In genomic region chr3:27326211-27326948, GRCh38 we compare ENCODE assay signal across 13 cellular contexts. TPM values are rescaled to one million over a fixed set of nuclear protein-coding genes. Genes with fewer than 3 reads are reported as not detected.
A peak's percentile ranks its signal among the peaks of the same experiment; 100 is the strongest.
DNase-seq lines count a peak whose midpoint lies in the region; ATAC-seq, FAIRE-seq and TF ChIP-seq lines count a peak whose summit lies in the region.
"Had no signal": no experiment of that assay in that cellular context is flagged by ENCODE, and none has a peak within 500 bp of the region (broad histone marks: within the 10 kb centered on the region; RNA-seq: fewer than 3 reads in every experiment).

No MANE protein-coding gene starts in this region.

- peaks cover 30% of the 10 kb centered on the region for H3K4me1 ChIP-seq in A549
- peaks cover 17 to 33% (median 27%) of the 10 kb centered on the region in 4 donors for H3K4me1 ChIP-seq in esophagus muscularis mucosa
- H3K4me1 ChIP-seq in muscle layer of colon (ENCODE audit: insufficient read depth, low read length), result peaks cover 40% of the 10 kb centered on the region

- H3K4me3 ChIP-seq in A549, result no peak overlapping the region
- no peak overlapping the region for H3K4me3 ChIP-seq in esophagus muscularis mucosa
- H3K4me3 ChIP-seq in muscle layer of colon (ENCODE audit: low read depth in 1 of 2, low read length in 2 of 2), result peak overlapping the region in 1 of 2 donors; percentile 13

- H3K36me3 ChIP-seq in esophagus muscularis mucosa (no peaks in the 10 kb centered on the region), muscle layer of colon (ENCODE audit: insufficient read depth, low read length) (no peaks in the 10 kb centered on the region)

- peak; percentile 60 to 80 for ATAC-seq in A549
- ATAC-seq in HG02970 (IDR thresholded peaks at IDR 0.05; ENCODE audit: low FRiP score, unreplicated experiment), result no peak

- TF ChIP-seq CTCF in A549 (IDR thresholded peaks at IDR 0.05) (no peak), esophagus muscularis mucosa (IDR thresholded peaks at IDR 0.05) (no peak)

- 35% methylated on average over 5 of the region's 5 CpGs for WGBS in A549 (ENCODE audit: missing lambda C conversion rate)
- WGBS in esophagus muscularis mucosa, result 41% methylated on average over 5 of the region's 5 CpGs

- no peaks in the 10 kb centered on the region for H3K9me3 ChIP-seq in A549
- H3K9me3 ChIP-seq in esophagus muscularis mucosa, result no peaks in the 10 kb centered on the region
- H3K9me3 ChIP-seq in muscle layer of colon (ENCODE audit: low read length), result no peaks in the 10 kb centered on the region

- DNase-seq in A549 (ENCODE audit: low read depth in 1 of 2, low spot score in 1 of 2) (peak in 1 of 2 experiments; percentile 50), NCI-H69 (lab: John Stamatoyannopoulos, UW) (peak; percentile 24), esophagus muscularis mucosa (ENCODE audit: extremely low spot score) (no peak), islet precursor cell (no peak), SIG-M5 (lab: John Stamatoyannopoulos, UW) (no peak), AML-193 (lab: John Stamatoyannopoulos, UW) (no peak)
- DNase-seq: ACHN, caudate nucleus, NCI-H524, retina had no signal

- POLR2A ChIA-PET in A549 (lab: Yijun Ruan, JAX), result no interaction called here

- intact Hi-C loops in esophagus muscularis mucosa (cut with DNase I), result no loop called here

- TF ChIP-seq EP300 in A549 (IDR thresholded peaks at IDR 0.05) (no peak), esophagus muscularis mucosa (IDR thresholded peaks at IDR 0.05) (no peak)

- peak overlapping the region; percentile 38 for H3K4me2 ChIP-seq in A549
- H3K4me2 ChIP-seq: KMS-11 had no signal

- no peak for FAIRE-seq in A549 (lab: Jason Lieb, UNC)

- no peak overlapping the region for H3K9ac ChIP-seq in muscle layer of colon (ENCODE audit: low read length)
- H3K9ac ChIP-seq: KMS-11 had no signal

- CTCF ChIA-PET in A549 (lab: Yijun Ruan, JAX), result interaction anchor here (0.8 to 3.4 kb wide), 4 partner anchors 14 to 82 kb away, joined by 3 to 15 read pairs (median 3); no protein-coding TSS in a partner anchor

- TF ChIP-seq POLR2A in A549 (IDR thresholded peaks at IDR 0.05; ENCODE audit: low read length) (no peak), esophagus muscularis mucosa (IDR thresholded peaks at IDR 0.05; ENCODE audit: low read depth) (no peak)

- TF ChIP-seq RAD21 in A549 (conservative IDR thresholded peaks at IDR 0.05 in 1 of 2, IDR thresholded peaks at IDR 0.05 in 1 of 2), result no peak

- no peaks in the 10 kb centered on the region for H3K27me3 ChIP-seq in esophagus muscularis mucosa
- H3K27me3 ChIP-seq in muscle layer of colon (ENCODE audit: control insufficient read depth in 1 of 2, insufficient read depth in 2 of 2, low read length in 2 of 2), result no peaks in the 10 kb centered on the region

- peak overlapping the region in 1 of 2 experiments; percentile 61; a peak in 4 of 6 replicates for H3K27ac ChIP-seq in A549
- H3K27ac ChIP-seq in esophagus muscularis mucosa (replicated peaks in 1 of 4), result peak overlapping the region; percentile 64 to 76 (median 76)
- H3K27ac ChIP-seq in muscle layer of colon (ENCODE audit: low read depth, low read length), result peak overlapping the region; percentile 59
- H3K27ac ChIP-seq: KMS-11 had no signal

TF ChIP-seq in A549, 52 proteins besides CTCF, POLR2A, EP300 and RAD21:
- TF ChIP-seq ZNF302 (CRISPR knock-in tag; IDR thresholded peaks at IDR 0.05), result no peak
- TF ChIP-seq MAX (IDR thresholded peaks at IDR 0.05), result peak; percentile 62; the same call in 1 of the 2 replicates
- TF ChIP-seq NR3C1 (IDR thresholded peaks at IDR 0.05), result no peak
- no peak for TF ChIP-seq KDM1A (IDR thresholded peaks at IDR 0.05; ENCODE audit: low read depth)
- no peak for TF ChIP-seq USF2 (IDR thresholded peaks at IDR 0.05)
- TF ChIP-seq CHD2 (IDR thresholded peaks at IDR 0.05; ENCODE audit: low read length, partially characterized antibody), result no peak
- no peak for TF ChIP-seq BCL3 (IDR thresholded peaks at IDR 0.05)
- no peak for TF ChIP-seq ATOH8 (CRISPR knock-in tag; IDR thresholded peaks at IDR 0.05; ENCODE audit: low read depth)
- TF ChIP-seq ZFP36 (IDR thresholded peaks at IDR 0.05; ENCODE audit: borderline replicate concordance, partially characterized antibody), result no peak
- no peak for TF ChIP-seq FOSL2 (IDR thresholded peaks at IDR 0.05)
- 0 out of 2 replicates have a peak, but pooled peaks have one; percentile 4 for TF ChIP-seq FOSL2 (CRISPR knock-in tag; IDR thresholded peaks at IDR 0.05)
- no peak for TF ChIP-seq KDM5A (IDR thresholded peaks at IDR 0.05)
- no peak for TF ChIP-seq RARB (CRISPR knock-in tag; IDR thresholded peaks at IDR 0.05)

RNA-seq across cellular contexts. Expression of gene NEK10, which starts 42.8 kb away (rescaled TPM):
- polyA plus RNA-seq in A549 (2011; rRNA removed) (1.4 and 1.7 TPM in 2 replicates), A549 (2017; fragmentation: RNase III; extraction: RNeasy Plus Mini Kit Qiagen cat#74134 plus additional on column Dnase treatment) (2.2 to 2.9 TPM (median 2.7 TPM) in 3 replicates)
- polyA plus RNA-seq in A549 (2012; cell fraction: cytosol; rRNA removed), result 0.30 and 0.38 TPM in 2 replicates
- polyA plus RNA-seq in A549 (2012; cell fraction: nucleus; rRNA removed), result 0.26 and 0.55 TPM in 2 replicates
- 1.9 and 2.2 TPM in 2 replicates for polyA minus RNA-seq in A549 (2011; rRNA and poly(A)+ RNA removed)
- 1 to 10 TPM in 2 of 4 donors, under 1 TPM in 2; 0.58 to 2.5 (median 1.1) TPM for total RNA-seq in esophagus muscularis mucosa
